In genomic region chr2:43041167-43041566, GRCh38 we compare ENCODE assay signal across 2 cellular contexts.
TF ChIP-seq lines count a peak whose summit lies in the region.

No MANE protein-coding gene starts in this region.

TF ChIP-seq in A549, 52 proteins besides CTCF, POLR2A, EP300 and RAD21:
- TF ChIP-seq CEBPB (IDR thresholded peaks at IDR 0.05): no peak

TF ChIP-seq in H1, 55 proteins besides CTCF, POLR2A, EP300 and RAD21:
- no peak for TF ChIP-seq ZNF274 (IDR thresholded peaks at IDR 0.05; ENCODE audit: borderline replicate concordance, extremely low read depth, low read length)
- no peak for TF ChIP-seq CTBP2 (IDR thresholded peaks at IDR 0.05; ENCODE audit: borderline replicate concordance, insufficient read depth, insufficient read length, low read length)
- no peak for TF ChIP-seq EZH2 (IDR thresholded peaks at IDR 0.05; ENCODE audit: low read depth, low read length, severe bottlenecking)
- TF ChIP-seq CEBPB (IDR thresholded peaks at IDR 0.05; ENCODE audit: low read depth, low read length): no peak
- TF ChIP-seq RNF2 (IDR thresholded peaks at IDR 0.05; ENCODE audit: borderline replicate concordance, low read depth, low read length, missing control alignments, poor library complexity, severe bottlenecking): no peak
- TF ChIP-seq MAX (IDR thresholded peaks at IDR 0.05): no peak
- no peak for TF ChIP-seq POLR2AphosphoS5 (IDR thresholded peaks at IDR 0.05; ENCODE audit: low read depth, low read length)
